Comparison of ENCODE assay signal across 1 cellular context in the genomic region with DNA sequence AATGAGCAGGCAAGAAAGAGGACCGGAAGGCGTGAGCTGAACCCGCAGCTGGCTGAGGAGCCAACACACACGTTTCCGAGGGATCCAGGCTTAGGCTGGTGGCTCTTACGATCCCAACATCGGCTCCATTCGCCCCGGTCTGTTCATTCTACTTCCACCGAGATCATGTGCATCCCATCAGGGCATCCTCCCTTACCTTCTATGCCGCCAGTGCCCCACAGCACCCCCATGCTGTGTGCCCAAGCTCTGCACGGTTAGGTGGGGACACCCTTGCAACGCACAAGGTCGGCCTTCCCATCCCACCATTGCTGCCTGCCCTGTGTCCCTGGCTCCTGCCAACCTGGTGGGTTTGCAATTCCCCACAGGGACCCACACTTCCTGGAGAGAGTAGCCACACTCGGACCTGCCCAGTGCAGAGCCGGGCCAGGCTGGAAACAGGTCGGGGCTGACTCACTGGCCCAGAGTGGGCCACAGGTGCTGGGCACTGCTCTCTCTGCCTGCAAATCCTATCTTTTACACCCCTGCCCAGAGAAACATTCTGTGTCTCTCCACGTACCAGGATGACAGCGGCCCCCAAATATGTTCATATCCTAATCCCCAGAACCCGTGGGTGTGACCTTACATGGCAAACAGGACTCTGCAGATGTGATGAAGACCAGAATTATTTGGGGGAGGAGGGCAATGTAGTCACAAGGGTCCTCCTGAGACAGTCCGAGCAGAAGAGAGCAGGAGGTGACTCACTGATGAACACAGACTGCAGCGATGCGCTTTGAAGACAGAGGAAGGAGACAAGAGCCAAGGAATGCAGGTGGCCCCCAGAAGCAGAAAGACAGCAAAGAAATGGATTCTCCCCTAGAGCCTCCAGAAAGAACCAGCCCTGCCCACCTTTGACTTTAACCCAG.
TF ChIP-seq lines count a peak whose summit lies in the region.

No MANE protein-coding gene starts in this region.

TF ChIP-seq in H1, 55 proteins besides CTCF, POLR2A, EP300 and RAD21:
- TF ChIP-seq RFX5 (IDR thresholded peaks at IDR 0.05; ENCODE audit: borderline replicate concordance, low read depth, low read length) (no peak), CREB1 (IDR thresholded peaks at IDR 0.05) (no peak), RXRA (IDR thresholded peaks at IDR 0.05; ENCODE audit: insufficient read depth, low read depth, low read length) (no peak), KDM5A (IDR thresholded peaks at IDR 0.05; ENCODE audit: low read length) (no peak)
TF ChIP-seq in H1: peak in this region for 0.
